In the genomic region with DNA sequence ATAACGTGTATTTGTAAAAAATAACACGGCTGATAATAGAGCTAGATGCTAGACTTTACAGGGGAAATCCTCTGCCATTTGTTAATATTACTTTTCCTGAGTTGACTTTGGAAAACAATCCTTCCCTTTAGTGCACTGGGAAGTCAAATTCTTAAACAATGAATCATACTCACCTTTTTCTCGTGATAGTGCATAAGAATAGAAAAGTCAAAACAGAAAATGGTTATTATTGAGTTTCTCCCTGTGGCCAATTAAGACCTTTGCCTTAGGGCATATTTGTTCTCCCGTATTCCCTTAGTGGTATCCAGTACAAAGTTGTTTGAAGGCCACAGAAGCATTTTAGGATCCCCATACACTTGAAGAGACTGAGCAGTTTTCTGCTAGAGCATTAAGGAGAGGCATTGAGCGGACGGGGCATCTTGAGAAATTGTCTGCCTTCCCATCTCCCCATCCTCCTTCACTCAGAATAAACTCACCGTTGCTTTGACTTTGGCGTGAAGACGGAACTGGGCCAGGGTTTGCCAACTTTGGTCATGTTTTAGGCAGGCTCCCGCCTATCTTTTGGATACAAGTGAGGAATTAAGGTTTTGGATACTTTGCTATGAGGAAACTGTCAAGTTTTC, we compare ENCODE assay signal across 22 cellular contexts.
A peak's percentile ranks its signal among the peaks of the same experiment; 100 is the strongest.
DNase-seq lines count a peak whose midpoint lies in the region; ATAC-seq and TF ChIP-seq lines count a peak whose summit lies in the region.
"Had no signal": no experiment of that assay in that cellular context is flagged by ENCODE, and none has a peak within 500 bp of the region (broad histone marks: within the 10 kb centered on the region; RNA-seq: fewer than 3 reads in every experiment).

No MANE protein-coding gene starts in this region.

- H3K27me3 Mint-ChIP-seq in CD14-positive monocyte (ENCODE audit: low read depth in 3 of 3) (no peaks in the 10 kb centered on the region), nephron (ENCODE audit: low read depth) (no peaks in the 10 kb centered on the region)
- H3K27me3 Mint-ChIP-seq in stimulated activated memory B cell treated with anti-CD40 and anti-IgM and Interleukin-4, amounts not matched to agents 10 μg/mL and 1 μg/mL and 100 μg/mL, for 72 hours = no peaks in the 10 kb centered on the region
- H3K27me3 Mint-ChIP-seq: activated CD4-positive, alpha-beta T cell treated with anti-CD3 and anti-CD28 coated beads, Interleukin-2, amount 10 ng/mL, durations not matched to agents 24 days and 14 days; CD4-positive, CD25-positive, alpha-beta regulatory T cell; natural killer cell treated with Interleukin-12 subunit alpha and Interleukin-12 subunit beta and Interleukin-15 and Interleukin-18, amount 100 ng/mL, for 72 hours had no signal

- intact Hi-C loops in CD14-positive monocyte (cut with micrococcal nuclease) = no loop called here

- peaks cover 60% of the 10 kb centered on the region for H3K4me1 Mint-ChIP-seq in CD14-positive monocyte
- peaks cover 33% of the 10 kb centered on the region for H3K4me1 Mint-ChIP-seq in nephron
- no peaks in the 10 kb centered on the region for H3K4me1 Mint-ChIP-seq in stimulated activated memory B cell treated with anti-CD40 and anti-IgM and Interleukin-4, amounts not matched to agents 10 μg/mL and 1 μg/mL and 100 μg/mL, for 72 hours
- H3K4me1 Mint-ChIP-seq: activated CD4-positive, alpha-beta T cell treated with anti-CD3 and anti-CD28 coated beads, Interleukin-2, amount 10 ng/mL, durations not matched to agents 24 days and 14 days had no signal

- no peak overlapping the region for H3K4me3 ChIP-seq in epithelial cell of proximal tubule (ENCODE audit: low read depth, low read length)
- H3K4me3 ChIP-seq: heart left ventricle, psoas muscle, skin epidermis, stomach had no signal

- H3K4me3 Mint-ChIP-seq in CD14-positive monocyte (peak overlapping the region; percentile 42 to 77), nephron (peak overlapping the region in 1 of 3 experiments; percentile 3)
- no peak overlapping the region for H3K4me3 Mint-ChIP-seq in stimulated activated memory B cell treated with anti-CD40 and anti-IgM and Interleukin-4, amounts not matched to agents 10 μg/mL and 1 μg/mL and 100 μg/mL, for 72 hours
- H3K4me3 Mint-ChIP-seq: activated CD4-positive, alpha-beta T cell treated with anti-CD3 and anti-CD28 coated beads, Interleukin-2, amount 10 ng/mL, durations not matched to agents 24 days and 14 days; CD4-positive, CD25-positive, alpha-beta regulatory T cell; HFFc6; natural killer cell treated with Interleukin-12 subunit alpha and Interleukin-12 subunit beta and Interleukin-15 and Interleukin-18, amount 100 ng/mL, for 72 hours had no signal

- peaks cover 0 to 5% (median under 1%) of the 10 kb centered on the region in 7 donors for H3K9me3 Mint-ChIP-seq in CD14-positive monocyte
- H3K9me3 Mint-ChIP-seq in nephron = no peaks in the 10 kb centered on the region
- no peaks in the 10 kb centered on the region for H3K9me3 Mint-ChIP-seq in stimulated activated memory B cell treated with anti-CD40 and anti-IgM and Interleukin-4, amounts not matched to agents 10 μg/mL and 1 μg/mL and 100 μg/mL, for 72 hours
- H3K9me3 Mint-ChIP-seq: activated CD4-positive, alpha-beta T cell treated with anti-CD3 and anti-CD28 coated beads, Interleukin-2, amount 10 ng/mL, durations not matched to agents 24 days and 14 days; CD4-positive, CD25-positive, alpha-beta regulatory T cell had no signal

- peaks cover 37 to 40% of the 10 kb centered on the region in 2 donors for H3K36me3 Mint-ChIP-seq in CD14-positive monocyte
- peaks cover 22% of the 10 kb centered on the region for H3K36me3 Mint-ChIP-seq in nephron (ENCODE audit: low read depth)
- H3K36me3 Mint-ChIP-seq in stimulated activated memory B cell treated with anti-CD40 and anti-IgM and Interleukin-4, amounts not matched to agents 10 μg/mL and 1 μg/mL and 100 μg/mL, for 72 hours = peaks cover 6% of the 10 kb centered on the region
- H3K36me3 Mint-ChIP-seq: natural killer cell treated with Interleukin-12 subunit alpha and Interleukin-12 subunit beta and Interleukin-15 and Interleukin-18, amount 100 ng/mL, for 72 hours had no signal

- TF ChIP-seq CTCF in CD14-positive monocyte (IDR thresholded peaks at IDR 0.05) (no peak), epithelial cell of proximal tubule (conservative IDR thresholded peaks at IDR 0.05; ENCODE audit: low read depth, low read length) (no peak), nephron (IDR thresholded peaks at IDR 0.05; ENCODE audit: unreplicated experiment in 3 of 3) (no peak), omental fat pad (IDR thresholded peaks at IDR 0.05) (no peak)

- DNase-seq in CD14-positive monocyte (ENCODE audit: low spot score) (no peak), LoVo (ENCODE audit: low spot score) (peak; percentile 37), epithelial cell of proximal tubule (ENCODE audit: low read depth) (peak; percentile 52), omental fat pad (ENCODE audit: low spot score) (no peak), T-helper 9 cell (no peak)
- DNase-seq: activated CD4-positive, alpha-beta T cell treated with anti-CD3 and anti-CD28 coated beads, Interleukin-2, amount 10 ng/mL, durations not matched to agents 24 days and 14 days; CD4-positive, CD25-positive, alpha-beta regulatory T cell; effector memory CD4-positive, alpha-beta T cell; HFFc6; Kasumi-1; NCI-H1105; NCI-H2081 treated with DMSO at 0.1 percent for 48 hours; NCI-H524; psoas muscle; stimulated activated CD4-positive, alpha-beta T cell treated with anti-CD3 and anti-CD28 coated beads, Interleukin-2, amount 100 ng/mL, for 48 hours; stomach had no signal

- ATAC-seq in omental fat pad (ENCODE audit: low FRiP score) (no peak), GM19351 (IDR thresholded peaks at IDR 0.05; ENCODE audit: unreplicated experiment) (no peak)
- no peak for ATAC-seq in stimulated activated memory B cell treated with anti-CD40 and anti-IgM and Interleukin-4, amounts not matched to agents 10 μg/mL and 1 μg/mL and 100 μg/mL, for 72 hours
- ATAC-seq: heart left ventricle; natural killer cell treated with Interleukin-12 subunit alpha and Interleukin-12 subunit beta and Interleukin-15 and Interleukin-18, amount 100 ng/mL, for 72 hours; psoas muscle had no signal

- H3K27ac Mint-ChIP-seq in CD14-positive monocyte (peak overlapping the region in 4 of 7 donors; percentile 5 to 55 (median 52)), nephron (peak overlapping the region; percentile 90 to 97 (median 94))
- H3K27ac Mint-ChIP-seq in stimulated activated memory B cell treated with anti-CD40 and anti-IgM and Interleukin-4, amounts not matched to agents 10 μg/mL and 1 μg/mL and 100 μg/mL, for 72 hours = no peak overlapping the region
- H3K27ac Mint-ChIP-seq: activated CD4-positive, alpha-beta T cell treated with anti-CD3 and anti-CD28 coated beads, Interleukin-2, amount 10 ng/mL, durations not matched to agents 24 days and 14 days; CD4-positive, CD25-positive, alpha-beta regulatory T cell; HFFc6; natural killer cell treated with Interleukin-12 subunit alpha and Interleukin-12 subunit beta and Interleukin-15 and Interleukin-18, amount 100 ng/mL, for 72 hours had no signal

Comparison
In these comparisons a context has a peak if more than half of its experiments do, and no peak if none do; other contexts are left out.
1. DNase-seq: peak in LoVo (single experiment) and epithelial cell of proximal tubule (single experiment); none in CD14-positive monocyte (single experiment), omental fat pad (single experiment) and T-helper 9 cell (single experiment).